In the genomic region with DNA sequence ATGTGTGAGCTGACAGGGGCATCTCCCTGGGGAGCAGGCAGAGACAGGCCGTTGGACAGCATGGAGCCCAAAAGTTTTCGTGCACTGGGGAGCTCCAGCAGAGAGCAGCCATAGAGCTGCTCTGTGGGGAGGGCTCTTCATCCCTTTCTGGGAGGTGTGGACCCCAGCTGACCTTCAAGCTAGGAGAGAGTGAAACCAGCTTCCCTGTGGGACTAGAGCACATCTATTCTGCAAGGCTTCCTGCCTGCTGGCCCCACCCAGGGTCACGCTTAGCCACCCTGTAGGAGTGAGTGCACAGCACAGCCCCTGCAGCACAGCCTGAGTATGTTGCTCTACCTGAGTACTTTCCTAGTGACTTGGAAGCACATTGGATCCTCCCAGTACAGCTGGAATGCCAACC, we compare ENCODE assay signal across 25 cellular contexts.
"Had no signal": no experiment of that assay in that cellular context is flagged by ENCODE, and none has a peak within 500 bp of the region (broad histone marks: within the 10 kb centered on the region; RNA-seq: fewer than 3 reads in every experiment).

No MANE protein-coding gene starts in this region.

- H2AFZ ChIP-seq: neural progenitor cell had no signal

- H3K4me1 Mint-ChIP-seq: naive thymus-derived CD4-positive, alpha-beta T cell; neural progenitor cell; stimulated activated naive CD8-positive, alpha-beta T cell treated with anti-CD3 and anti-CD28 coated beads, Interleukin-15, amount 100 ng/mL, for 72 hours had no signal

- H3K4me3 Mint-ChIP-seq: naive thymus-derived CD4-positive, alpha-beta T cell; nephron; neural progenitor cell; stimulated activated naive CD8-positive, alpha-beta T cell treated with anti-CD3 and anti-CD28 coated beads, Interleukin-15, amount 100 ng/mL, for 72 hours had no signal

- H3K9me3 ChIP-seq: ovary, suprapubic skin had no signal

- H3K4me3 ChIP-seq: dorsolateral prefrontal cortex, heart right ventricle, lower lobe of right lung, neural progenitor cell, ovary, psoas muscle, skin epidermis, suprapubic skin, transverse colon had no signal

- H3K4me2 ChIP-seq: neural progenitor cell had no signal

- H3K4me1 ChIP-seq: heart right ventricle, lower lobe of right lung, psoas muscle, suprapubic skin, transverse colon had no signal

- H3K27me3 ChIP-seq: dorsolateral prefrontal cortex, heart right ventricle, neural progenitor cell, ovary, suprapubic skin, transverse colon had no signal

- H3K9ac ChIP-seq: neural progenitor cell had no signal

- ATAC-seq: heart right ventricle; left cardiac atrium; left ventricle myocardium superior; lower lobe of right lung; naive thymus-derived CD4-positive, alpha-beta T cell; psoas muscle; right cardiac atrium; stimulated activated naive CD8-positive, alpha-beta T cell treated with anti-CD3 and anti-CD28 coated beads, Interleukin-15, amount 100 ng/mL, for 72 hours had no signal

- DNase-seq: caudate nucleus; cerebellar nuclear complex; cortex of kidney; dorsolateral prefrontal cortex; effector CD4-positive, alpha-beta T cell; glutamatergic neuron; heart right ventricle; hippocampal formation; left cardiac atrium; left ventricle myocardium superior; lower lobe of right lung; naive thymus-derived CD4-positive, alpha-beta T cell; nucleus accumbens; ovary; psoas muscle; stimulated activated CD4-positive, alpha-beta T cell treated with anti-CD3 and anti-CD28 coated beads, Interleukin-15, amount 100 ng/mL, for 24 hours; stimulated activated CD4-positive, alpha-beta T cell treated with anti-CD3 and anti-CD28 coated beads, Interleukin-2, amount 100 ng/mL, for 48 hours; stimulated activated naive CD4-positive, alpha-beta T cell; stimulated activated naive CD8-positive, alpha-beta T cell treated with anti-CD3 and anti-CD28 coated beads, Interleukin-15, amount 100 ng/mL, for 72 hours; transverse colon had no signal

- H3K27ac Mint-ChIP-seq: naive thymus-derived CD4-positive, alpha-beta T cell; nephron; neural progenitor cell; stimulated activated naive CD8-positive, alpha-beta T cell treated with anti-CD3 and anti-CD28 coated beads, Interleukin-15, amount 100 ng/mL, for 72 hours had no signal

- H3K27ac ChIP-seq: dorsolateral prefrontal cortex, heart right ventricle, lower lobe of right lung, neural progenitor cell, ovary, psoas muscle, skin epidermis, suprapubic skin, transverse colon had no signal

- H3K36me3 ChIP-seq: lower lobe of right lung, neural progenitor cell, ovary, suprapubic skin had no signal
